ENCODE assay signal across 8 cellular contexts in genomic region chr1:206725053-206725963, GRCh38. TPM values are rescaled to one million over a fixed set of nuclear protein-coding genes. Genes with fewer than 3 reads are reported as not detected.
DNase-seq lines count a peak whose midpoint lies in the region; ATAC-seq, FAIRE-seq and TF ChIP-seq lines count a peak whose summit lies in the region.

No MANE protein-coding gene starts in this region.

- H3K27ac Mint-ChIP-seq in activated naive CD4-positive, alpha-beta T cell treated with anti-CD3 and anti-CD28 coated beads, Interleukin-2, amount 10 ng/mL, durations not matched to agents 7 days and 5 days, result no peak overlapping the region

- WGBS in lower leg skin, 2 donors, result 77 to 84% methylated on average over 11 of the region's 11 CpGs

- no peak overlapping the region for H3K4me3 Mint-ChIP-seq in activated naive CD4-positive, alpha-beta T cell treated with anti-CD3 and anti-CD28 coated beads, Interleukin-2, amount 10 ng/mL, durations not matched to agents 7 days and 5 days

- peaks cover 26% of the 10 kb centered on the region for H3K4me1 Mint-ChIP-seq in activated naive CD4-positive, alpha-beta T cell treated with anti-CD3 and anti-CD28 coated beads, Interleukin-2, amount 10 ng/mL, durations not matched to agents 7 days and 5 days

- peak; percentile 54; the same call in 1 of the 2 replicates for TF ChIP-seq CTCF in C4-2B (conservative IDR thresholded peaks at IDR 0.05)
- no peak for TF ChIP-seq CTCF in lower leg skin (IDR thresholded peaks at IDR 0.05)

- no peaks in the 10 kb centered on the region for H3K27me3 Mint-ChIP-seq in activated naive CD4-positive, alpha-beta T cell treated with anti-CD3 and anti-CD28 coated beads, Interleukin-2, amount 10 ng/mL, durations not matched to agents 7 days and 5 days

- DNase-seq in H7, result peak; percentile 79
- DNase-seq in RCC 7860 (ENCODE audit: low spot score), result peak; percentile 25
- DNase-seq in activated naive CD4-positive, alpha-beta T cell treated with anti-CD3 and anti-CD28 coated beads, Interleukin-2, amount 10 ng/mL, durations not matched to agents 7 days and 5 days, result peak; percentile 80
- DNase-seq in iPS-NIHi11 (ENCODE audit: low spot score), result peak; percentile 70
- DNase-seq in stimulated activated CD8-positive, alpha-beta memory T cell treated with anti-CD3 and anti-CD28 coated beads, Interleukin-12 subunit alpha, Interleukin-12 subunit beta, amount 100 ng/mL, for 1 hour (ENCODE audit: low read depth), result peak; percentile 43
- DNase-seq in lower leg skin (ENCODE audit: low spot score in 2 of 2), result no peak

- intact Hi-C loops in lower leg skin (cut with DNase I; ENCODE audit: low total_unique reads), result loop anchor here (10.0 kb wide), 1 partner anchor 189 kb away; no protein-coding TSS in a partner anchor

- CTCF ChIA-PET in activated naive CD4-positive, alpha-beta T cell treated with anti-CD3 and anti-CD28 coated beads, Interleukin-2, amount 10 ng/mL, durations not matched to agents 7 days and 5 days (lab: Charles Lee), result interaction anchor here (0.7 to 14.7 kb wide), 40 partner anchors 9 to 290 kb away, joined by 3 to 233 read pairs (median 5); no protein-coding TSS in a partner anchor

- no peak overlapping the region for H3K27ac ChIP-seq in C4-2B

- TF ChIP-seq POLR2A in lower leg skin (IDR thresholded peaks at IDR 0.05), result no peak

- H3K36me3 Mint-ChIP-seq in activated naive CD4-positive, alpha-beta T cell treated with anti-CD3 and anti-CD28 coated beads, Interleukin-2, amount 10 ng/mL, durations not matched to agents 7 days and 5 days, result peaks cover 8% of the 10 kb centered on the region

- no peak overlapping the region for H3K4me3 ChIP-seq in H7 (ENCODE audit: insufficient read depth, low read depth, low read length)
- H3K4me3 ChIP-seq in lower leg skin (ENCODE audit: low read depth, poor library complexity, severe bottlenecking), result no peak overlapping the region

- H3K36me3 ChIP-seq in H7 (replicated peaks; ENCODE audit: control insufficient read depth, insufficient read depth, low read length), result peaks cover 8% of the 10 kb centered on the region

- ATAC-seq in HG03045 (IDR thresholded peaks at IDR 0.05; ENCODE audit: unreplicated experiment), result no peak

- H3K27me3 ChIP-seq in H7 (ENCODE audit: control insufficient read depth, insufficient read depth, low read length), result no peaks in the 10 kb centered on the region

- FAIRE-seq in RCC 7860 (lab: Jason Lieb, UNC), result no peak

- H3K9me3 Mint-ChIP-seq in activated naive CD4-positive, alpha-beta T cell treated with anti-CD3 and anti-CD28 coated beads, Interleukin-2, amount 10 ng/mL, durations not matched to agents 7 days and 5 days, result no peaks in the 10 kb centered on the region

RNA-seq across cellular contexts. Expression of gene MAPKAPK2, which starts 40.6 kb away (rescaled TPM):
- 67.7 and 77.8 TPM in 2 replicates for total RNA-seq in H7 (2014; rRNA removed; shearing (Covaris generic))
- 10 to 100 TPM; 40.0 to 62.4 (median 52.4) TPM for total RNA-seq in lower leg skin

RNA-seq across cellular contexts. Expression of gene IL19, which starts 45.3 kb away (rescaled TPM):
- not detected in 2 replicates for total RNA-seq in H7 (2014; rRNA removed; shearing (Covaris generic))
- not detected for total RNA-seq in lower leg skin

RNA-seq across cellular contexts. Expression of gene IL10, which starts 47.0 kb away (rescaled TPM):
- not detected in 2 replicates for total RNA-seq in H7 (2014; rRNA removed; shearing (Covaris generic))
- total RNA-seq in lower leg skin, result under 1 TPM in 2 of 4 donors, not detected in 2; 0.32 to 0.72 TPM

Comparison
In these comparisons a context has a peak if more than half of its experiments do, and no peak if none do; other contexts are left out.
1. DNase-seq: peak in H7 (single experiment), RCC 7860 (single experiment), activated naive CD4-positive, alpha-beta T cell treated with anti-CD3 and anti-CD28 coated beads, Interleukin-2, amount 10 ng/mL, durations not matched to agents 7 days and 5 days (single experiment), iPS-NIHi11 (single experiment) and stimulated activated CD8-positive, alpha-beta memory T cell treated with anti-CD3 and anti-CD28 coated beads, Interleukin-12 subunit alpha, Interleukin-12 subunit beta, amount 100 ng/mL, for 1 hour (single experiment); none in lower leg skin (0 of 2).